ENCODE assay signal across 25 cellular contexts in the genomic region with DNA sequence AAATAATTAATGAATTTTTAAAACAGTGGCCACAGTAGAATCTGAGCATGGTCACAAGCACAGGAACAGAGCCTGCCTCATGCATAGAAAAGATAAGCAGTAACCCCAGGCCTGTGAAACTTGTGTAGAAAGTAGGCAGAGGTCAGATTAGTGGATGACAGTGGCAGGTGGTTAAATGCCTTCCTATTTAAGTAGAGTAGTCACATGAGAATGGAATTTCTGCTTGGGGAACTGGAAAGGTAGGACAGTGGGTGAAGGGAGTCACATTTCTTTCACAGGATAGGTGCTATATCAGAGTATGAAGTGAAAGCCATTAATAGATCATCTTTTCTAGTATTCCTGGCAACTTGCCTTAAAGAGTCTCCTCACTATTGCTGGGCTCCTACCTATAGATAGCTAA. TPM values are rescaled to one million over a fixed set of nuclear protein-coding genes. Genes with fewer than 3 reads are reported as not detected.
"Had no signal": no experiment of that assay in that cellular context is flagged by ENCODE, and none has a peak within 500 bp of the region (broad histone marks: within the 10 kb centered on the region; RNA-seq: fewer than 3 reads in every experiment).

No MANE protein-coding gene starts in this region.

- H3K27ac ChIP-seq: coronary artery, hepatocyte, left ventricle myocardium inferior, parathyroid adenoma, prostate gland, right lobe of liver, skin epidermis, testis, tibial nerve had no signal

- H3K9me3 ChIP-seq: left ventricle myocardium inferior, prostate gland, right lobe of liver, testis, tibial nerve had no signal

- H3K27ac Mint-ChIP-seq: naive B cell; nephron; stimulated activated naive B cell treated with anti-CD40 and anti-IgM and Interleukin-4, amounts not matched to agents 10 μg/mL and 1 μg/mL and 100 μg/mL, for 72 hours; stimulated activated naive CD8-positive, alpha-beta T cell treated with anti-CD3 and anti-CD28 coated beads, Interleukin-15, amount 100 ng/mL, for 72 hours had no signal

- ATAC-seq: right lobe of liver; stimulated activated naive B cell treated with anti-CD40 and anti-IgM and Interleukin-4, amounts not matched to agents 10 μg/mL and 1 μg/mL and 100 μg/mL, for 72 hours; stimulated activated naive CD8-positive, alpha-beta T cell treated with anti-CD3 and anti-CD28 coated beads, Interleukin-15, amount 100 ng/mL, for 72 hours had no signal

- H3K4me1 ChIP-seq: left ventricle myocardium inferior, parathyroid adenoma, prostate gland, right lobe of liver, testis, tibial nerve had no signal

- DNase-seq: effector CD4-positive, alpha-beta T cell; foreskin melanocyte; head of caudate nucleus; kidney glomerular epithelial cell; left ventricle myocardium inferior; mesenchymal stem cell; naive B cell; occipital lobe; retina; right lobe of liver; stimulated activated CD4-positive, alpha-beta T cell treated with anti-CD3 and anti-CD28 coated beads, Interleukin-2, amount 100 ng/mL, for 24 hours; stimulated activated CD4-positive, alpha-beta T cell treated with anti-CD3 and anti-CD28 coated beads, Interleukin-4, amount 100 ng/mL, for 4 hours; stimulated activated naive B cell treated with anti-CD40 and anti-IgM and Interleukin-4, amounts not matched to agents 10 μg/mL and 1 μg/mL and 100 μg/mL, for 72 hours; stimulated activated naive CD8-positive, alpha-beta T cell treated with anti-CD3 and anti-CD28 coated beads, Interleukin-15, amount 100 ng/mL, for 72 hours; testis had no signal

- H3K4me3 ChIP-seq: coronary artery, hepatocyte, left ventricle myocardium inferior, lung, prostate gland, right lobe of liver, skin epidermis, testis, tibial nerve had no signal

- H3K36me3 ChIP-seq: left ventricle myocardium inferior, prostate gland, right lobe of liver had no signal

- H3K4me3 Mint-ChIP-seq: naive B cell; nephron; stimulated activated naive B cell treated with anti-CD40 and anti-IgM and Interleukin-4, amounts not matched to agents 10 μg/mL and 1 μg/mL and 100 μg/mL, for 72 hours; stimulated activated naive CD8-positive, alpha-beta T cell treated with anti-CD3 and anti-CD28 coated beads, Interleukin-15, amount 100 ng/mL, for 72 hours had no signal

- H3K9ac ChIP-seq: parathyroid adenoma had no signal

- H3K27me3 Mint-ChIP-seq: naive B cell; stimulated activated naive B cell treated with anti-CD40 and anti-IgM and Interleukin-4, amounts not matched to agents 10 μg/mL and 1 μg/mL and 100 μg/mL, for 72 hours; stimulated activated naive CD8-positive, alpha-beta T cell treated with anti-CD3 and anti-CD28 coated beads, Interleukin-15, amount 100 ng/mL, for 72 hours had no signal

- H3K4me1 Mint-ChIP-seq: naive B cell; nephron; stimulated activated naive B cell treated with anti-CD40 and anti-IgM and Interleukin-4, amounts not matched to agents 10 μg/mL and 1 μg/mL and 100 μg/mL, for 72 hours; stimulated activated naive CD8-positive, alpha-beta T cell treated with anti-CD3 and anti-CD28 coated beads, Interleukin-15, amount 100 ng/mL, for 72 hours had no signal

- H3K9me3 Mint-ChIP-seq: stimulated activated naive B cell treated with anti-CD40 and anti-IgM and Interleukin-4, amounts not matched to agents 10 μg/mL and 1 μg/mL and 100 μg/mL, for 72 hours; stimulated activated naive CD8-positive, alpha-beta T cell treated with anti-CD3 and anti-CD28 coated beads, Interleukin-15, amount 100 ng/mL, for 72 hours had no signal

- H3K27me3 ChIP-seq: hepatocyte, right lobe of liver, testis, tibial nerve had no signal

RNA-seq across cellular contexts. Expression of a gene that starts 34.9 kb away (rescaled TPM):
- total RNA-seq: dermis microvascular lymphatic vessel endothelial cell, hepatocyte, prostate gland, subcutaneous adipose tissue had no signal
